17 cellular contexts compared by ENCODE assay signal in genomic region chr14:30943694-30944093, GRCh38.
DNase-seq lines count a peak whose midpoint lies in the region; ATAC-seq, FAIRE-seq and TF ChIP-seq lines count a peak whose summit lies in the region.
"Had no signal": no experiment of that assay in that cellular context is flagged by ENCODE, and none has a peak within 500 bp of the region (broad histone marks: within the 10 kb centered on the region; RNA-seq: fewer than 3 reads in every experiment).

No MANE protein-coding gene starts in this region.

- H3K9me3 ChIP-seq in lower lobe of right lung (no peaks in the 10 kb centered on the region), uterus (no peaks in the 10 kb centered on the region)
- H3K9me3 ChIP-seq: BE2C had no signal

- no peak overlapping the region for H3K27ac ChIP-seq in lower lobe of right lung
- H3K27ac ChIP-seq in uterus: no peak overlapping the region
- H3K27ac ChIP-seq: C4-2B had no signal

- H3K4me1 ChIP-seq in lower lobe of right lung: no peaks in the 10 kb centered on the region
- H3K4me1 ChIP-seq in uterus: no peaks in the 10 kb centered on the region
- H3K4me1 ChIP-seq: BE2C had no signal

- H3K4me1 Mint-ChIP-seq in endothelial cell (ENCODE audit: unreplicated experiment): peaks cover 11% of the 10 kb centered on the region

- H3K4me3 Mint-ChIP-seq in endothelial cell (ENCODE audit: unreplicated experiment): no peak overlapping the region
- H3K4me3 Mint-ChIP-seq: CD4-positive, alpha-beta memory T cell; HFFc6 had no signal

- no peaks in the 10 kb centered on the region for H3K9me3 Mint-ChIP-seq in endothelial cell (ENCODE audit: unreplicated experiment)
- H3K9me3 Mint-ChIP-seq: CD4-positive, alpha-beta memory T cell; HFFc6 had no signal

- ATAC-seq in lower lobe of right lung: peak; percentile 74 to 80
- ATAC-seq in GM18502 (IDR thresholded peaks at IDR 0.05; ENCODE audit: poor library complexity, unreplicated experiment): no peak
- ATAC-seq in GM18520 (IDR thresholded peaks at IDR 0.05; ENCODE audit: unreplicated experiment): no peak

- TF ChIP-seq CTCF in endothelial cell (IDR thresholded peaks at IDR 0.05; ENCODE audit: unreplicated experiment) (no peak), lower lobe of right lung (IDR thresholded peaks at IDR 0.05) (no peak), uterus (IDR thresholded peaks at IDR 0.05) (no peak)

- H3K4me3 ChIP-seq in lower lobe of right lung (no peak overlapping the region), uterus (no peak overlapping the region)

- no peak for TF ChIP-seq POLR2A in uterus (IDR thresholded peaks at IDR 0.05)

- peaks cover 21% of the 10 kb centered on the region for H3K36me3 Mint-ChIP-seq in endothelial cell (ENCODE audit: low read depth, unreplicated experiment)

- H3K36me3 ChIP-seq in lower lobe of right lung (peaks cover 59% of the 10 kb centered on the region), uterus (no peaks in the 10 kb centered on the region)

- DNase-seq in HTR-8/SVneo (ENCODE audit: insufficient read length, low spot score) (no peak), endothelial cell (ENCODE audit: low spot score) (no peak), lower lobe of right lung (no peak), KG1 (lab: John Stamatoyannopoulos, UW) (no peak), uterus (no peak)
- DNase-seq: BE2C; CD4-positive, alpha-beta memory T cell; DMS153; DMS79 treated with DMSO at 0.1 percent for 48 hours; EL; HCEC 1CT; HFFc6 had no signal

- intact Hi-C loops in lower lobe of right lung (cut with DNase I): no loop called here
- intact Hi-C loops in uterus (cut with DNase I; ENCODE audit: low total_unique reads): no loop called here

- no peaks in the 10 kb centered on the region for H3K27me3 Mint-ChIP-seq in endothelial cell (ENCODE audit: unreplicated experiment)
- H3K27me3 Mint-ChIP-seq: CD4-positive, alpha-beta memory T cell had no signal

- H3K27ac Mint-ChIP-seq in endothelial cell (ENCODE audit: unreplicated experiment): peak overlapping the region; percentile 19
- H3K27ac Mint-ChIP-seq: CD4-positive, alpha-beta memory T cell; HFFc6 had no signal

- H3K27me3 ChIP-seq in lower lobe of right lung (ENCODE audit: low read depth) (no peaks in the 10 kb centered on the region), uterus (no peaks in the 10 kb centered on the region)
- H3K27me3 ChIP-seq: BE2C had no signal

- peak; percentile 90 for FAIRE-seq in HTR-8/SVneo (lab: Jason Lieb, UNC)
- FAIRE-seq: A204.1, GM12891 had no signal

Comparison
In these comparisons a context has a peak if more than half of its experiments do, and no peak if none do; other contexts are left out.
1. ATAC-seq: peak in lower lobe of right lung (2 of 2); none in GM18502 (single experiment) and GM18520 (single experiment).